In genomic region chr13:18998389-18998788, GRCh38 we compare ENCODE assay signal across 21 cellular contexts.
"Had no signal": no experiment of that assay in that cellular context is flagged by ENCODE, and none has a peak within 500 bp of the region (broad histone marks: within the 10 kb centered on the region; RNA-seq: fewer than 3 reads in every experiment).

No MANE protein-coding gene starts in this region.

- H3K36me3 ChIP-seq: breast epithelium, heart right ventricle, pancreas, sigmoid colon, uterus had no signal

- H3K27me3 Mint-ChIP-seq: activated CD4-positive, alpha-beta T cell treated with anti-CD3 and anti-CD28 coated beads, Interleukin-2, amount 10 ng/mL, durations not matched to agents 24 days and 14 days; activated naive CD8-positive, alpha-beta T cell treated with anti-CD3 and anti-CD28 coated beads, Interleukin-2, amount 50 U/mL, for 24 hours; central memory CD8-positive, alpha-beta T cell; dendritic cell treated with granulocyte-macrophage colony-stimulating factor and Interleukin-4, amounts not matched to agents 40 ng/mL and 50 ng/mL, for 4 days; naive B cell; type B pancreatic cell had no signal

- H3K27ac Mint-ChIP-seq: activated CD4-positive, alpha-beta T cell treated with anti-CD3 and anti-CD28 coated beads, Interleukin-2, amount 10 ng/mL, durations not matched to agents 24 days and 14 days; activated naive CD8-positive, alpha-beta T cell treated with anti-CD3 and anti-CD28 coated beads, Interleukin-2, amount 50 U/mL, for 24 hours; dendritic cell treated with granulocyte-macrophage colony-stimulating factor and Interleukin-4, amounts not matched to agents 40 ng/mL and 50 ng/mL, for 4 days; endodermal cell; mesothelial cell of epicardium; type B pancreatic cell had no signal

- H3K27me3 ChIP-seq: breast epithelium, foreskin keratinocyte, heart right ventricle, pancreas, sigmoid colon, uterus had no signal

- H3K36me3 Mint-ChIP-seq: naive B cell, type B pancreatic cell had no signal

- DNase-seq: activated CD4-positive, alpha-beta T cell treated with anti-CD3 and anti-CD28 coated beads, Interleukin-2, amount 10 ng/mL, durations not matched to agents 24 days and 14 days; activated naive CD8-positive, alpha-beta T cell treated with anti-CD3 and anti-CD28 coated beads, Interleukin-2, amount 50 U/mL, for 24 hours; endodermal cell; foreskin keratinocyte; heart right ventricle; naive B cell; pancreas; psoas muscle; sigmoid colon; small intestine; stimulated activated CD4-positive, alpha-beta T cell treated with anti-CD3 and anti-CD28 coated beads, Interleukin-1b, Interleukin-23, amount 100 ng/mL, for 48 hours; stimulated activated naive CD4-positive, alpha-beta T cell treated with Interleukin-2 at 50 U/mL for 16 hours; T-helper 9 cell; uterus had no signal

- H3K4me3 ChIP-seq: breast epithelium, heart right ventricle, pancreas, psoas muscle, sigmoid colon, uterus had no signal

- H3K9me3 ChIP-seq: pancreas, psoas muscle, uterus had no signal

- H3K27ac ChIP-seq: breast epithelium, foreskin keratinocyte, heart right ventricle, pancreas, psoas muscle, sigmoid colon, uterus, VCaP had no signal

- H3K4me3 Mint-ChIP-seq: activated CD4-positive, alpha-beta T cell treated with anti-CD3 and anti-CD28 coated beads, Interleukin-2, amount 10 ng/mL, durations not matched to agents 24 days and 14 days; activated naive CD8-positive, alpha-beta T cell treated with anti-CD3 and anti-CD28 coated beads, Interleukin-2, amount 50 U/mL, for 24 hours; central memory CD8-positive, alpha-beta T cell; dendritic cell treated with granulocyte-macrophage colony-stimulating factor and Interleukin-4, amounts not matched to agents 40 ng/mL and 50 ng/mL, for 4 days; endodermal cell; mesothelial cell of epicardium; naive B cell; type B pancreatic cell had no signal

- ATAC-seq: activated naive CD8-positive, alpha-beta T cell treated with anti-CD3 and anti-CD28 coated beads, Interleukin-2, amount 50 U/mL, for 24 hours; esophagus mucosa; foreskin keratinocyte; heart right ventricle; pancreas; psoas muscle had no signal

- H3K4me1 ChIP-seq: breast epithelium, foreskin keratinocyte, uterus had no signal

- H3K4me1 Mint-ChIP-seq: activated CD4-positive, alpha-beta T cell treated with anti-CD3 and anti-CD28 coated beads, Interleukin-2, amount 10 ng/mL, durations not matched to agents 24 days and 14 days; activated naive CD8-positive, alpha-beta T cell treated with anti-CD3 and anti-CD28 coated beads, Interleukin-2, amount 50 U/mL, for 24 hours; central memory CD8-positive, alpha-beta T cell; endodermal cell; mesothelial cell of epicardium; naive B cell had no signal
